ENCODE assay signal across 8 cellular contexts in genomic region chr7:5429253-5429856, GRCh38. TPM values are rescaled to one million over a fixed set of nuclear protein-coding genes. Genes with fewer than 3 reads are reported as not detected.
A peak's percentile ranks its signal among the peaks of the same experiment; 100 is the strongest.
DNase-seq lines count a peak whose midpoint lies in the region; ATAC-seq, FAIRE-seq and TF ChIP-seq lines count a peak whose summit lies in the region.

No MANE protein-coding gene starts in this region.

- peak in 1 of 2 experiments; percentile 84; a peak in 2 of 4 replicates for TF ChIP-seq EP300 in HepG2 (IDR thresholded peaks at IDR 0.05; ENCODE audit: low read depth in 2 of 2, low read length in 2 of 2)
- TF ChIP-seq EP300 in HepG2 (CRISPR knock-in tag; IDR thresholded peaks at IDR 0.05; ENCODE audit: borderline replicate concordance), result peak; percentile 40; the same call in 1 of the 2 replicates

- POLR2A ChIA-PET in HepG2 (lab: Yijun Ruan, JAX), result interaction anchor here (0.6 to 1.7 kb wide), 6 partner anchors 22 to 626 kb away, joined by 3 to 9 read pairs (median 4); no protein-coding TSS in a partner anchor

- DNase-seq in GDM1 (lab: John Stamatoyannopoulos, UW) (peak; percentile 78), LNCaP clone FGC (ENCODE audit: low read depth) (no peak), cerebellum (ENCODE audit: low spot score) (peak; percentile 39), HepG2 (ENCODE audit: low spot score) (peak; percentile 91), thoracic aorta (ENCODE audit: low spot score) (no peak)
- DNase-seq in activated CD4-positive, alpha-beta T cell treated with anti-CD3 and anti-CD28 coated beads for 4 hours, result no peak

- ATAC-seq in HepG2 (peak; percentile 23), thoracic aorta (ENCODE audit: insufficient number of reproducible peaks, low FRiP score, low read depth) (no peak), HG03469 (IDR thresholded peaks at IDR 0.05; ENCODE audit: unreplicated experiment) (no peak), HG03196 (IDR thresholded peaks at IDR 0.05; ENCODE audit: unreplicated experiment) (no peak)

- TF ChIP-seq RAD21 in HepG2 (CRISPR knock-in tag; IDR thresholded peaks at IDR 0.05), result 0 out of 2 replicates have a peak, but pooled peaks have one; percentile 10

- H3K4me3 ChIP-seq in LNCaP clone FGC (ENCODE audit: low read depth, low read length) (peak overlapping the region; percentile 95), HepG2 (replicated peaks in 1 of 3; ENCODE audit: insufficient read depth in 1 of 3, low read depth in 2 of 3, low read length in 3 of 3) (peak overlapping the region; percentile 85 to 94 (median 92)), thoracic aorta (peak overlapping the region; percentile 99)

- H3K4me1 ChIP-seq in HepG2 (ENCODE audit: insufficient read depth, low read length) (peaks cover 19% of the 10 kb centered on the region), thoracic aorta (ENCODE audit: control insufficient read depth in 1 of 2, low read depth in 2 of 2) (peaks cover 8 to 21% of the 10 kb centered on the region in 2 donors)

- peak overlapping the region; percentile 93 for H3K4me2 ChIP-seq in HepG2 (ENCODE audit: low read depth, low read length)

- 0 out of 4 replicates have a peak, but pooled peaks of 1 of the 2 experiments have one; percentile 35 for TF ChIP-seq POLR2A in HepG2 (IDR thresholded peaks at IDR 0.05; ENCODE audit: insufficient read depth in 1 of 2, low read depth in 2 of 2, low read length in 2 of 2)

- BruUV-seq in HepG2 (replicated peaks; lab: Mats Ljungman, UMichigan), result no TSS peak

- TF ChIP-seq CTCF in LNCaP clone FGC (IDR thresholded peaks at IDR 0.05; ENCODE audit: control insufficient read depth, extremely low read depth, insufficient read depth) (no peak), HepG2 (CRISPR knock-in tag; IDR thresholded peaks at IDR 0.05) (0 out of 2 replicates have a peak, but pooled peaks have one; percentile 26), thoracic aorta (IDR thresholded peaks at IDR 0.05) (no peak)

- H3K27ac ChIP-seq in HepG2 (ENCODE audit: extremely low read length, insufficient read depth, low read length) (peak overlapping the region; percentile 100), thoracic aorta (peak overlapping the region; percentile 96 to 99)

- CTCF ChIA-PET in HepG2 (lab: Yijun Ruan, JAX; ENCODE audit: low intra/inter-chr PET ratio, low total read pairs), result no interaction called here

- 0% methylated on average over 9 of the region's 31 CpGs for WGBS in HepG2 (ENCODE audit: low lambda C conversion rate)

- peaks cover 16% of the 10 kb centered on the region; the same call in 1 of the 2 replicates for H4K20me1 ChIP-seq in HepG2 (ENCODE audit: insufficient read depth, low read length)

- peak; percentile 87 for FAIRE-seq in HepG2 (lab: Jason Lieb, UNC)

- in situ Hi-C loops in HepG2 (cut with HindIII; ENCODE audit: extremely low pct_ligation_motif_present, low pct_unique_long_range_greater_than_20kb), result no loop called here

- intact Hi-C loops in HepG2 (cut with micrococcal nuclease; ENCODE audit: unreplicated experiment), result no loop called here

- H2AFZ ChIP-seq in HepG2 (ENCODE audit: low read length), result no peak overlapping the region

- H3K9ac ChIP-seq in HepG2 (ENCODE audit: insufficient read depth, low read depth, low read length), result peak overlapping the region; percentile 98

- H3K27me3 ChIP-seq in HepG2 (ENCODE audit: control insufficient read depth in 1 of 2, insufficient read depth in 2 of 2, low read length in 2 of 2), result no peaks in the 10 kb centered on the region; a peak in 1 of 5 replicates
- no peaks in the 10 kb centered on the region for H3K27me3 ChIP-seq in thoracic aorta (replicated peaks; ENCODE audit: insufficient read depth)

- H3K36me3 ChIP-seq in HepG2 (replicated peaks in 1 of 2; ENCODE audit: control insufficient read depth in 1 of 2, insufficient read depth in 2 of 2, low read length in 2 of 2) (peaks cover 0 to 4% of the 10 kb centered on the region in 2 experiments; a peak in 1 of 5 replicates), thoracic aorta (peaks cover 3% of the 10 kb centered on the region)

- H3K9me3 ChIP-seq in HepG2 (ENCODE audit: low read length), result peaks cover 6% of the 10 kb centered on the region; the same call in 1 of the 2 replicates
- no peaks in the 10 kb centered on the region for H3K9me3 ChIP-seq in thoracic aorta

- peaks cover 45% of the 10 kb centered on the region for H3K79me2 ChIP-seq in HepG2 (ENCODE audit: insufficient read depth, low read length)

TF ChIP-seq in HepG2, 621 proteins besides CTCF, POLR2A, EP300 and RAD21 (continues in another document):
- TF ChIP-seq MAF1 (CRISPR knock-in tag; IDR thresholded peaks at IDR 0.05; ENCODE audit: borderline replicate concordance) (no peak), ZNF770 (CRISPR knock-in tag; IDR thresholded peaks at IDR 0.05) (0 out of 2 replicates have a peak, but pooled peaks have one; percentile 52), BCL6 (CRISPR knock-in tag; IDR thresholded peaks at IDR 0.05) (peak; percentile 70), SMAD3 (CRISPR knock-in tag; IDR thresholded peaks at IDR 0.05) (peak; percentile 43; the same call in 1 of the 2 replicates), FOXA3 (CRISPR knock-in tag; IDR thresholded peaks at IDR 0.05) (peak; percentile 72), ATF1 (CRISPR knock-in tag; IDR thresholded peaks at IDR 0.05) (no peak), NCOR1 (IDR thresholded peaks at IDR 0.05; ENCODE audit: borderline replicate concordance, low read length) (peak; percentile 72; the same call in 1 of the 2 replicates), ZNF274 (CRISPR knock-in tag; IDR thresholded peaks at IDR 0.05) (peak; percentile 59; the same call in 1 of the 2 replicates), PAX8 (CRISPR knock-in tag; IDR thresholded peaks at IDR 0.05; ENCODE audit: borderline replicate concordance) (0 out of 2 replicates have a peak, but pooled peaks have one; percentile 18)

RNA-seq across cellular contexts. Expression of gene TNRC18, which starts 5.7 kb away (rescaled TPM):
- total RNA-seq in cerebellum (64.9 TPM), HepG2 (2016; rRNA removed; fragmentation: Illumina TruSeq; extraction: Trizol) (12.8 and 17.4 TPM in 2 replicates), thoracic aorta (100 to 1,000 TPM; 182 to 244 TPM)
- total RNA-seq in HepG2 (2016; cell fraction: cytosol; rRNA removed; fragmentation: Illumina TruSeq; extraction: Trizol; ENCODE audit: low read depth), result 4.9 and 7.1 TPM in 2 replicates
- 12.8 and 21.5 TPM in 2 replicates for total RNA-seq in HepG2 (2016; cell fraction: insoluble cytoplasmic fraction; rRNA removed; fragmentation: Illumina TruSeq; extraction: Trizol)
- 4.9 and 5.6 TPM in 2 replicates for total RNA-seq in HepG2 (2016; cell fraction: membrane; rRNA removed; fragmentation: Illumina TruSeq; extraction: Trizol)
- total RNA-seq in HepG2 (2016; cell fraction: nucleus; rRNA removed; fragmentation: Illumina TruSeq; extraction: Trizol), result 28.3 and 34.0 TPM in 2 replicates
- polyA plus RNA-seq in HepG2 (2011; rRNA removed), result 10.9 and 11.7 TPM in 2 replicates
- 8.6 and 11.8 TPM in 2 replicates for polyA plus RNA-seq in HepG2 (2011; cell fraction: cytosol; rRNA removed)
- polyA plus RNA-seq in HepG2 (2011; cell fraction: nucleus; rRNA removed), result 65.7 and 102 TPM in 2 replicates
- 40.6 and 53.7 TPM in 2 replicates for polyA plus RNA-seq in HepG2 (2012)
- 0.71 and 1.3 TPM in 2 replicates for polyA plus RNA-seq in HepG2 (2016; cell fraction: cytosol; fragmentation: Illumina TruSeq; extraction: Trizol; ENCODE audit: low read depth)
- 16.6 and 19.8 TPM in 2 replicates for polyA plus RNA-seq in HepG2 (2016; cell fraction: insoluble cytoplasmic fraction; fragmentation: Illumina TruSeq; extraction: Trizol; ENCODE audit: low read depth)
- 0.82 and 1.2 TPM in 2 replicates for polyA plus RNA-seq in HepG2 (2016; cell fraction: membrane; fragmentation: Illumina TruSeq; extraction: Trizol; ENCODE audit: low read depth)
- polyA plus RNA-seq in HepG2 (2016; cell fraction: nucleus; fragmentation: Illumina TruSeq; extraction: Trizol; ENCODE audit: insufficient read depth, low read depth), result 58.8 and 59.2 TPM in 2 replicates
- 11.2 and 51.4 TPM in 2 replicates for polyA minus RNA-seq in HepG2 (2011; rRNA and poly(A)+ RNA removed; ENCODE audit: low replicate concordance)
- 44.7 and 49.3 TPM in 2 replicates for polyA minus RNA-seq in HepG2 (2011; cell fraction: cytosol; rRNA and poly(A)+ RNA removed)
- 49.2 and 54.8 TPM in 2 replicates for polyA minus RNA-seq in HepG2 (2011; cell fraction: nucleus; rRNA and poly(A)+ RNA removed)

Comparison
In these comparisons a context has a peak if more than half of its experiments do, and no peak if none do; other contexts are left out.
1. DNase-seq: peak in GDM1 (single experiment), cerebellum (single experiment) and HepG2 (single experiment); none in LNCaP clone FGC (single experiment), thoracic aorta (single experiment) and activated CD4-positive, alpha-beta T cell treated with anti-CD3 and anti-CD28 coated beads for 4 hours (0 of 2).
2. Peak in every context shown above with its lines, with median percentiles within 50 percentile points of each other: H3K4me3 ChIP-seq.